8 cellular contexts compared by ENCODE assay signal in the genomic region with DNA sequence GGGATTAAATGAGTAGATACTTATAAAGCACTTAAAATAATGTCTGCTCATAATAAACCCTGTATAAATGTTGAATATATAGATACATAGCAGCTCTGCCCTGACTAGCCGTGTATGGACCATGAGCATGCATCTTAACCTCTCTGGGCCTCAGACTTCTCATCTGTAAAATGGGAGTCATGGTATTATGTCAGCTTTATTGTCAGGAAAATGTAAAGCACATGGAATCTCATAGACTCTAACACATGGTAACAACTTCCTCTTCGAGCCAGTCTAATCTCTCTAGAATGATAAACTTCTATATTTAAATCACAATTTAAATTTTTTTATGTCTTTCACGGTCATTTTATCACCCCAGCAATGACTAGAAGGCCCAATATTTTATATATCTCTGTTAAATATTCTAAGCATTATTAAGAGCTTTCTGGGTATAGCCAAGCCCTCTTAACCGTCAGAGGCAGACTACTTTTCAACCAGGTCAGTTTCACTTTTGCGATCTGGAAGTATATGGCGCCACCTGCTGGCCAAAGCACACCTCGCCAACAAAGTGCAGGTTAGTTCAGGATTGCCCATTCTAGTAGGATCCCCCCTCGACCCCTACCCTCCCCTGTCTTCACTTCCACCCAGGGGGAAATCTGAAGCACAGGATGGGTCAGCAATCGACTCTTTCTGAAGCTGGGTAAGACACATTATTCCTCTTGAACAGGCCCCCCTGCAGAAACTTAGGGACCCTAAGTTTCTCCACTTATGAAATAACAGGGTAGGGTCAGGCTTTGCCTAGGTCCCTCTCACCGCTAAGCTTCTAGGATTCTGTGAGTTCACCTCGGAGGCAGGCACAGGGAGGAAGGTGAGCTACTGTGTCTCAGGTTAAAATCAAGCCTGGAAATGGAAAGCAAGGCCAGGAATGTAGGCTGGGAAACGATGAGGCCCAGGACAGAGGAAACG. TPM values are rescaled to one million over a fixed set of nuclear protein-coding genes. Genes with fewer than 3 reads are reported as not detected.
DNase-seq lines count a peak whose midpoint lies in the region; ATAC-seq and TF ChIP-seq lines count a peak whose summit lies in the region.

No MANE protein-coding gene starts in this region.

- no peaks in the 10 kb centered on the region for H3K27me3 Mint-ChIP-seq in CD8-positive, alpha-beta T cell (ENCODE audit: low read depth)
- H3K27me3 Mint-ChIP-seq in memory B cell: no peaks in the 10 kb centered on the region

- POLR2A ChIA-PET in CD8-positive, alpha-beta T cell (lab: Charles Lee): interaction anchor here (0.6 to 1.9 kb wide), 10 partner anchors 19 to 1172 kb away, joined by 3 to 6 read pairs (median 3); partner anchors contain the start of gene PRDM10

- no peaks in the 10 kb centered on the region for H3K36me3 Mint-ChIP-seq in CD8-positive, alpha-beta T cell
- H3K36me3 Mint-ChIP-seq in memory B cell: peaks cover 9% of the 10 kb centered on the region

- no peaks in the 10 kb centered on the region for H3K9me3 ChIP-seq in CD8-positive, alpha-beta T cell (ENCODE audit: low read length)

- ATAC-seq in CD8-positive, alpha-beta T cell: peak; percentile 81
- ATAC-seq in GM19372 (IDR thresholded peaks at IDR 0.05; ENCODE audit: low read depth, unreplicated experiment) (peak; percentile 70), HG03457 (IDR thresholded peaks at IDR 0.05; ENCODE audit: unreplicated experiment) (peak; percentile 62), memory B cell (ENCODE audit: low read depth) (peak; percentile 85)

- peak; percentile 75 to 93 (median 85) for DNase-seq in CD8-positive, alpha-beta T cell
- DNase-seq in NCI-H748 (lab: John Stamatoyannopoulos, UW; ENCODE audit: unreplicated experiment): peak; percentile 65
- peak; percentile 92 to 93 for DNase-seq in activated CD4-positive, alpha-beta T cell treated with anti-CD3 and anti-CD28 coated beads, Interleukin-2, amount 50 U/mL, for 48 hours
- DNase-seq in effector CD4-positive, alpha-beta T cell: peak; percentile 80
- DNase-seq in memory B cell (ENCODE audit: low spot score in 2 of 2): peak; percentile 84
- DNase-seq in stimulated activated CD8-positive, alpha-beta memory T cell treated with anti-CD3 and anti-CD28 coated beads, Interleukin-15, amount 100 ng/mL, for 4 hours (ENCODE audit: low read depth in 2 of 2): peak; percentile 61 to 71

- CTCF ChIA-PET in CD8-positive, alpha-beta T cell (lab: Charles Lee): interaction anchor here (0.6 to 7.7 kb wide), 72 partner anchors 9 to 879 kb away, joined by 3 to 162 read pairs (median 4); partner anchors contain the start of gene KCNJ1

- H3K4me1 Mint-ChIP-seq in CD8-positive, alpha-beta T cell (ENCODE audit: low read depth): peaks cover 18% of the 10 kb centered on the region
- peaks cover 50% of the 10 kb centered on the region for H3K4me1 Mint-ChIP-seq in memory B cell

- peaks cover 9% of the 10 kb centered on the region for H3K4me1 ChIP-seq in CD8-positive, alpha-beta T cell (ENCODE audit: insufficient read depth, low read length)

- H3K9me3 Mint-ChIP-seq in CD8-positive, alpha-beta T cell: no peaks in the 10 kb centered on the region
- H3K9me3 Mint-ChIP-seq in memory B cell: no peaks in the 10 kb centered on the region

- peak; percentile 87 for TF ChIP-seq CTCF in CD8-positive, alpha-beta T cell (IDR thresholded peaks at IDR 0.05)

- peak overlapping the region; percentile 85 for H3K27ac Mint-ChIP-seq in CD8-positive, alpha-beta T cell
- peak overlapping the region; percentile 94 for H3K27ac Mint-ChIP-seq in memory B cell

- peak overlapping the region; percentile 11 for H3K4me3 ChIP-seq in CD8-positive, alpha-beta T cell (ENCODE audit: low read depth, low read length)

- H3K27ac ChIP-seq in CD8-positive, alpha-beta T cell (ENCODE audit: low read depth, low read length): peak overlapping the region; percentile 31

- peak overlapping the region; percentile 59 for H3K4me3 Mint-ChIP-seq in CD8-positive, alpha-beta T cell
- H3K4me3 Mint-ChIP-seq in memory B cell: peak overlapping the region; percentile 66

- no peaks in the 10 kb centered on the region for H3K36me3 ChIP-seq in CD8-positive, alpha-beta T cell (ENCODE audit: insufficient read depth, low read length)

- intact Hi-C loops in CD8-positive, alpha-beta T cell (cut with DNase I, micrococcal nuclease): loop anchor here (1.0 to 10.0 kb wide), 12 partner anchors 30 to 800 kb away; no protein-coding TSS in a partner anchor

- no peaks in the 10 kb centered on the region for H3K27me3 ChIP-seq in CD8-positive, alpha-beta T cell (ENCODE audit: insufficient read depth, low read length)

RNA-seq across cellular contexts. Expression of gene KCNJ1, which starts 36.0 kb away (rescaled TPM):
- total RNA-seq in CD8-positive, alpha-beta T cell: not detected

Comparison
In these comparisons a context has a peak if more than half of its experiments do, and no peak if none do; other contexts are left out.
1. Peak in every context shown above with its lines: DNase-seq, ATAC-seq, H3K4me3 ChIP-seq and H3K27ac ChIP-seq.